In genomic region chrX:76014321-76014720, GRCh38 we compare ENCODE assay signal across 5 cellular contexts.
"Had no signal": no experiment of that assay in that cellular context is flagged by ENCODE, and none has a peak within 500 bp of the region (broad histone marks: within the 10 kb centered on the region; RNA-seq: fewer than 3 reads in every experiment).

No MANE protein-coding gene starts in this region.

- DNase-seq: IMR-90, KBM-7 had no signal

- ATAC-seq: HepG2, K562 had no signal

- H3K27ac ChIP-seq: HL-60 had no signal

- H3K4me3 ChIP-seq: K562 had no signal
